ENCODE assay signal across 23 cellular contexts in the genomic region with DNA sequence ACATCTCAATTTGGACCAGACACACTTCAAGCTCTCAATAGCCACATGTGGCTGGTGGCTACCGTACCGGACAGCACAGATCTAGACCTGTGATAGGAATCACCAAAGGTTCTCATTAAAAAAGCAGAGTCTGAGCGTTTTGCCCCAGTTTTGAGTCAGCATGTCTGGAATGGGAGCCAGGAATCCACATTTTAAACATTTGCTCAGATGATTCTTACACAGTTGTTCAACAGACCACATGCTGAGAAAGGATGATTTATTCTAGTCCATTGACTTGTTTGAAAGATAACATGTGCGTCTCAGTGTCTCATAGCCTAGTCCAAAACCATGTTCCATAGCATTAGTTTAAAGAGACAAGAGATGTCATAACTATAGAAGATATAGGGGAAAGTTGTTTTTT. TPM values are rescaled to one million over a fixed set of nuclear protein-coding genes. Genes with fewer than 3 reads are reported as not detected.
A peak's percentile ranks its signal among the peaks of the same experiment; 100 is the strongest.
DNase-seq lines count a peak whose midpoint lies in the region; ATAC-seq and TF ChIP-seq lines count a peak whose summit lies in the region.
"Had no signal": no experiment of that assay in that cellular context is flagged by ENCODE, and none has a peak within 500 bp of the region (broad histone marks: within the 10 kb centered on the region; RNA-seq: fewer than 3 reads in every experiment).

No MANE protein-coding gene starts in this region.

- H3K27ac Mint-ChIP-seq in stimulated activated memory B cell treated with anti-CD40 and anti-IgM and Interleukin-4, amounts not matched to agents 10 μg/mL and 1 μg/mL and 100 μg/mL, for 72 hours, result peak overlapping the region; percentile 91
- H3K27ac Mint-ChIP-seq: activated T-cell treated with anti-CD3 and anti-CD28 coated beads, Interleukin-2, amount 50 U/mL, for 72 hours; nephron progenitor cell; progenitor cell of endocrine pancreas; T-helper 2 cell treated with Interferon-gamma antibody and Interleukin-4, amounts not matched to agents 5 μg/mL and 100 μg/mL, for 36 hours had no signal

- H4K20me1 ChIP-seq in OCI-LY3 (ENCODE audit: insufficient read depth, low read length), result no peaks in the 10 kb centered on the region

- H3K36me3 ChIP-seq in OCI-LY3 (replicated peaks; ENCODE audit: low read depth, low read length), result peaks cover 12% of the 10 kb centered on the region
- H3K36me3 ChIP-seq: vagina had no signal

- H3K36me3 Mint-ChIP-seq in stimulated activated memory B cell treated with anti-CD40 and anti-IgM and Interleukin-4, amounts not matched to agents 10 μg/mL and 1 μg/mL and 100 μg/mL, for 72 hours, result no peaks in the 10 kb centered on the region

- H3K9me3 Mint-ChIP-seq in stimulated activated memory B cell treated with anti-CD40 and anti-IgM and Interleukin-4, amounts not matched to agents 10 μg/mL and 1 μg/mL and 100 μg/mL, for 72 hours, result no peaks in the 10 kb centered on the region
- H3K9me3 Mint-ChIP-seq: activated T-cell treated with anti-CD3 and anti-CD28 coated beads, Interleukin-2, amount 50 U/mL, for 72 hours; memory B cell; nephron progenitor cell; T-helper 2 cell treated with Interferon-gamma antibody and Interleukin-4, amounts not matched to agents 5 μg/mL and 100 μg/mL, for 36 hours had no signal

- H3K27me3 Mint-ChIP-seq in stimulated activated memory B cell treated with anti-CD40 and anti-IgM and Interleukin-4, amounts not matched to agents 10 μg/mL and 1 μg/mL and 100 μg/mL, for 72 hours, result no peaks in the 10 kb centered on the region
- H3K27me3 Mint-ChIP-seq: memory B cell had no signal

- H3K79me2 ChIP-seq in OCI-LY3 (ENCODE audit: low read length), result no peaks in the 10 kb centered on the region

- no peak overlapping the region for H3K4me3 ChIP-seq in OCI-LY3 (ENCODE audit: low read length)
- H3K4me3 ChIP-seq: K562, vagina had no signal

- TF ChIP-seq CTCF in OCI-LY3 (IDR thresholded peaks at IDR 0.05; ENCODE audit: low read depth, low read length), result no peak

- H3K4me1 Mint-ChIP-seq in stimulated activated memory B cell treated with anti-CD40 and anti-IgM and Interleukin-4, amounts not matched to agents 10 μg/mL and 1 μg/mL and 100 μg/mL, for 72 hours, result peaks cover 62% of the 10 kb centered on the region

- peaks cover 5% of the 10 kb centered on the region; the same call in 1 of the 2 replicates for H3K9me3 ChIP-seq in OCI-LY3 (ENCODE audit: insufficient read depth, low read length)
- H3K9me3 ChIP-seq: vagina had no signal

- H3K4me1 ChIP-seq in OCI-LY3 (ENCODE audit: low read length), result peaks cover 81% of the 10 kb centered on the region
- H3K4me1 ChIP-seq: vagina had no signal

- H3K27ac ChIP-seq in OCI-LY3 (ENCODE audit: low read length), result peak overlapping the region; percentile 95
- H3K27ac ChIP-seq: vagina had no signal

- no peak overlapping the region for H2AFZ ChIP-seq in OCI-LY3 (ENCODE audit: low read depth, low read length)

- no peak for ATAC-seq in stimulated activated memory B cell treated with anti-CD40 and anti-IgM and Interleukin-4, amounts not matched to agents 10 μg/mL and 1 μg/mL and 100 μg/mL, for 72 hours
- ATAC-seq in GM21390 (IDR thresholded peaks at IDR 0.05; ENCODE audit: unreplicated experiment), result no peak
- ATAC-seq: K562 had no signal

- DNase-seq in Daoy (ENCODE audit: low read depth) (peak; percentile 26), fibroblast of peridontal ligament (ENCODE audit: extremely low read depth) (peak; percentile 31), T-helper 1 cell (no peak), NCI-H510A (lab: John Stamatoyannopoulos, UW) (no peak)
- DNase-seq: activated CD8-positive, alpha-beta memory T cell treated with anti-CD3 and anti-CD28 coated beads for 24 hours; activated T-cell treated with anti-CD3 and anti-CD28 coated beads, Interleukin-2, amount 50 U/mL, for 72 hours; H7; head of caudate nucleus; islet precursor cell; NCI-H1048; NCI-H2081 treated with DMSO at 0.1 percent for 48 hours; NCI-H510A treated with DMSO at 0.1 percent for 48 hours; nephron progenitor cell; stimulated activated CD8-positive, alpha-beta memory T cell treated with anti-CD3 and anti-CD28 coated beads, Interleukin-4, amount 100 ng/mL, for 48 hours had no signal

- no peak overlapping the region for H3K4me3 Mint-ChIP-seq in stimulated activated memory B cell treated with anti-CD40 and anti-IgM and Interleukin-4, amounts not matched to agents 10 μg/mL and 1 μg/mL and 100 μg/mL, for 72 hours
- H3K4me3 Mint-ChIP-seq: activated T-cell treated with anti-CD3 and anti-CD28 coated beads, Interleukin-2, amount 50 U/mL, for 72 hours; nephron progenitor cell; T-helper 2 cell treated with Interferon-gamma antibody and Interleukin-4, amounts not matched to agents 5 μg/mL and 100 μg/mL, for 36 hours had no signal

- H3K4me2 ChIP-seq in OCI-LY3 (ENCODE audit: low read length), result no peak overlapping the region

- peak overlapping the region; percentile 37; the same call in 1 of the 2 replicates for H3K9ac ChIP-seq in OCI-LY3 (ENCODE audit: low read length)

- H3K27me3 ChIP-seq in OCI-LY3 (ENCODE audit: low read depth, low read length), result no peaks in the 10 kb centered on the region
- H3K27me3 ChIP-seq: vagina had no signal

RNA-seq across cellular contexts. Expression of a gene that starts 53.4 kb away (rescaled TPM):
- total RNA-seq in Daoy (2014; rRNA removed; shearing (Covaris generic)), result 1.0 and 1.8 TPM in 2 replicates
- total RNA-seq: K562, vagina had no signal

RNA-seq across cellular contexts. Expression of a gene that starts 58.5 kb away (rescaled TPM):
- not detected in 2 replicates for total RNA-seq in Daoy (2014; rRNA removed; shearing (Covaris generic))
- total RNA-seq: activated T-cell treated with anti-CD3 and anti-CD28 coated beads, Interleukin-2, amount 50 U/mL, for 72 hours; cardiac septum; H7; K562; progenitor cell of endocrine pancreas; vagina had no signal

Comparison
In these comparisons a context has a peak if more than half of its experiments do, and no peak if none do; other contexts are left out.
1. DNase-seq: peak in Daoy (single experiment) and fibroblast of peridontal ligament (single experiment); none in T-helper 1 cell (0 of 5) and NCI-H510A (single experiment).